ENCODE assay signal across 9 cellular contexts in the genomic region with DNA sequence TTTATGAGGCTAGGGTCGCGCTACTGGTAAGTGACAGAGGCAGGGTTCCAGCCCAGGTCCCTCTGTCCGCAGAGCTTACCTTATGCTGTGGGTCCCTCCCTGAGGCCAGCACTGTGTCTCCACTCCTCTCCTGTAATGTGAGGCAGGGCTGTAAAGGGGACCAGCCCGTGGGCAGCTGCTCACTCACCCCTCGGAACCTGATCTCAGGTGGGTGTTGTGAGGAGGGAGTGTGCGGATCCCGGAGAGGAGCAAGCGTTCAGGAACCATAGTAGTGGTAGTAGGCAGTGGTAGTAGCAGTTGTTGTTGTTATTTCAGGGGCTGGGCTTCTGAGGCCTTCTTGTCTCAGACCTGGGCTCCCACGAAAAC. TPM values are rescaled to one million over a fixed set of nuclear protein-coding genes. Genes with fewer than 3 reads are reported as not detected.
A peak's percentile ranks its signal among the peaks of the same experiment; 100 is the strongest.
DNase-seq lines count a peak whose midpoint lies in the region; ATAC-seq and TF ChIP-seq lines count a peak whose summit lies in the region.
"Had no signal": no experiment of that assay in that cellular context is flagged by ENCODE, and none has a peak within 500 bp of the region (broad histone marks: within the 10 kb centered on the region; RNA-seq: fewer than 3 reads in every experiment).

No MANE protein-coding gene starts in this region.

- H3K4me3 ChIP-seq in heart left ventricle (peak overlapping the region in 11 of 12 donors; percentile 13 to 93 (median 86)), adrenal gland (peak overlapping the region in 2 of 4 donors; percentile 41 to 91), upper lobe of right lung (peak overlapping the region; percentile 86)

- peak overlapping the region; percentile 99 for H3K4me3 Mint-ChIP-seq in memory B cell

- no peak for TF ChIP-seq POLR2A in heart left ventricle (IDR thresholded peaks at IDR 0.05)
- no peak for TF ChIP-seq POLR2A in adrenal gland (IDR thresholded peaks at IDR 0.05)

- H3K27me3 ChIP-seq in heart left ventricle: no peaks in the 10 kb centered on the region
- no peaks in the 10 kb centered on the region for H3K27me3 ChIP-seq in adrenal gland
- no peaks in the 10 kb centered on the region for H3K27me3 ChIP-seq in upper lobe of right lung

- H3K27ac ChIP-seq in heart left ventricle (peak overlapping the region; percentile 36 to 96 (median 94)), adrenal gland (peak overlapping the region; percentile 72 to 98 (median 90)), upper lobe of right lung (peak overlapping the region; percentile 91)

- H3K4me1 ChIP-seq in heart left ventricle: peaks cover 20 to 92% (median 73%) of the 10 kb centered on the region in 12 donors
- peaks cover 70 to 92% of the 10 kb centered on the region in 2 donors for H3K4me1 ChIP-seq in adrenal gland (replicated peaks in 1 of 2)
- H3K4me1 ChIP-seq in upper lobe of right lung: peaks cover 85% of the 10 kb centered on the region

- H3K9me3 ChIP-seq in heart left ventricle: no peaks in the 10 kb centered on the region
- no peaks in the 10 kb centered on the region for H3K9me3 ChIP-seq in adrenal gland (replicated peaks in 1 of 3)
- H3K9me3 ChIP-seq in upper lobe of right lung: no peaks in the 10 kb centered on the region

- WGBS in heart left ventricle, 4 donors: 79 to 83% (median 81%) methylated on average over 9 of the region's 9 CpGs
- WGBS in adrenal gland, 4 donors: 18 to 56% (median 41%) methylated on average over 2 to 9 of the region's 9 CpGs

- no peak for ATAC-seq in heart left ventricle
- ATAC-seq in Right ventricle myocardium superior (ENCODE audit: poor library complexity): no peak
- no peak for ATAC-seq in memory B cell (ENCODE audit: low read depth)
- ATAC-seq in upper lobe of right lung: no peak
- no peak for ATAC-seq in GM19452 (IDR thresholded peaks at IDR 0.05; ENCODE audit: unreplicated experiment)

- no peaks in the 10 kb centered on the region for H3K9me3 Mint-ChIP-seq in memory B cell

- intact Hi-C loops in heart left ventricle (cut with DNase I) (no loop called here), Right ventricle myocardium superior (cut with DNase I) (no loop called here), adrenal gland (cut with DNase I) (no loop called here), upper lobe of right lung (cut with DNase I) (no loop called here)

- H3K27me3 Mint-ChIP-seq in memory B cell: no peaks in the 10 kb centered on the region

- no peak for TF ChIP-seq CTCF in heart left ventricle (IDR thresholded peaks at IDR 0.05)
- TF ChIP-seq CTCF in adrenal gland (IDR thresholded peaks at IDR 0.05): no peak
- TF ChIP-seq CTCF in upper lobe of right lung (IDR thresholded peaks at IDR 0.05): no peak

- H3K36me3 Mint-ChIP-seq in memory B cell: peaks cover 25% of the 10 kb centered on the region

- peaks cover 0 to 45% (median 25%) of the 10 kb centered on the region in 9 donors for H3K36me3 ChIP-seq in heart left ventricle
- H3K36me3 ChIP-seq in adrenal gland (replicated peaks in 1 of 2): peaks cover 0 to 26% of the 10 kb centered on the region in 2 donors
- peaks cover 22% of the 10 kb centered on the region for H3K36me3 ChIP-seq in upper lobe of right lung

- peaks cover 36% of the 10 kb centered on the region for H3K4me1 Mint-ChIP-seq in memory B cell

- peak overlapping the region; percentile 99 for H3K27ac Mint-ChIP-seq in memory B cell

- DNase-seq in heart left ventricle (no peak), Right ventricle myocardium superior (no peak), adrenal gland (no peak), memory B cell (ENCODE audit: low spot score in 2 of 2) (no peak), upper lobe of right lung (no peak), NCI-H146 treated with DMSO at 0.1 percent for 48 hours (lab: John Stamatoyannopoulos, UW; ENCODE audit: unreplicated experiment) (no peak), NCI-H1417 (lab: John Stamatoyannopoulos, UW) (no peak)
- DNase-seq: KBM-7 had no signal

RNA-seq across cellular contexts. Expression of a gene that starts 1.7 kb away (rescaled TPM):
- total RNA-seq in heart left ventricle (1 to 10 TPM; 1.8 to 8.5 (median 4.5) TPM), Right ventricle myocardium superior (4.2 TPM), adrenal gland (10 to 100 TPM in 7 of 8 donors, 1 to 10 TPM in 1; 5.8 to 53.0 (median 19.8) TPM), upper lobe of right lung (22.9 TPM)
- polyA plus RNA-seq in heart left ventricle (1 to 10 TPM; 2.4 to 6.7 TPM), adrenal gland (10 to 100 TPM in 2 of 3 donors, 1 to 10 TPM in 1; 3.2 to 17.0 (median 11.8) TPM)

RNA-seq across cellular contexts. Expression of a gene that starts 38.5 kb away (rescaled TPM):
- total RNA-seq in heart left ventricle (10 to 100 TPM; 28.9 to 51.3 (median 39.6) TPM), Right ventricle myocardium superior (34.6 TPM), adrenal gland (10 to 100 TPM; 45.7 to 74.5 (median 56.0) TPM), upper lobe of right lung (64.5 TPM)
- polyA plus RNA-seq in heart left ventricle (10 to 100 TPM; 27.4 to 55.7 TPM), adrenal gland (10 to 100 TPM; 37.8 to 67.4 (median 43.4) TPM)
